Comparison of ENCODE assay signal across 2 cellular contexts in the genomic region with DNA sequence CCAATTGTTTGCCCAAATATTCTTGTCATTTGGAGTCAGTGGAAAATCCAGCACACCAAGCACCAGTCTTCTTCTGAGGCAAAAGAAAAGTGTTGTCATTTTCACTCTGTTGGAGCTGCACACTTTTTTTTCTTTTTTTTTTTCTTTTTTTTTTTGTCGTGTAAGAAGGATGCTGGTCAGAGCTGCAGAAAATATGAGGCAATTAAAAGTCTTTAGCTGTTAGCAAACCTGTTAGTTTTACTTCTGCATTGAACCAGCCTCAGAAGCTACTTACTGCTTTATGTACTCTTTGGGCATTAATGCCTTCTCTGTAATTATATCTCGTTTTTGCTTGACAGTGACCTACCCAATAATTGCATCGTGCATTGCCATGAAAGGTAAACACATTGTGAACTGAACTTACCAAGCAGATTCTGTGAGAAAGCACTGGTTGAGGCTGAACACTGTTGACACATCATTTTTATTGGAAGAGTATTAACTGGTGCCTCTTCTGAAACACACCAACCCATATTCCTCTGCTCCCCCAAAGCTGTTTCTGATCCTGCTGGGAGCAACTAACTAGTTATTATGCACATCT.
TF ChIP-seq lines count a peak whose summit lies in the region.

No MANE protein-coding gene starts in this region.

TF ChIP-seq in WTC11, 78 proteins besides CTCF, POLR2A, EP300 and RAD21 (continued from another document):
- TF ChIP-seq, protein P1, sequence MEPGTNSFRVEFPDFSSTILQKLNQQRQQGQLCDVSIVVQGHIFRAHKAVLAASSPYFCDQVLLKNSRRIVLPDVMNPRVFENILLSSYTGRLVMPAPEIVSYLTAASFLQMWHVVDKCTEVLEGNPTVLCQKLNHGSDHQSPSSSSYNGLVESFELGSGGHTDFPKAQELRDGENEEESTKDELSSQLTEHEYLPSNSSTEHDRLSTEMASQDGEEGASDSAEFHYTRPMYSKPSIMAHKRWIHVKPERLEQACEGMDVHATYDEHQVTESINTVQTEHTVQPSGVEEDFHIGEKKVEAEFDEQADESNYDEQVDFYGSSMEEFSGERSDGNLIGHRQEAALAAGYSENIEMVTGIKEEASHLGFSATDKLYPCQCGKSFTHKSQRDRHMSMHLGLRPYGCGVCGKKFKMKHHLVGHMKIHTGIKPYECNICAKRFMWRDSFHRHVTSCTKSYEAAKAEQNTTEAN (CRISPR knock-in tag; IDR thresholded peaks at IDR 0.05), result no peak
- TF ChIP-seq MXD4 (CRISPR knock-in tag; IDR thresholded peaks at IDR 0.05; ENCODE audit: borderline replicate concordance), result no peak
- TF ChIP-seq, protein P2, sequence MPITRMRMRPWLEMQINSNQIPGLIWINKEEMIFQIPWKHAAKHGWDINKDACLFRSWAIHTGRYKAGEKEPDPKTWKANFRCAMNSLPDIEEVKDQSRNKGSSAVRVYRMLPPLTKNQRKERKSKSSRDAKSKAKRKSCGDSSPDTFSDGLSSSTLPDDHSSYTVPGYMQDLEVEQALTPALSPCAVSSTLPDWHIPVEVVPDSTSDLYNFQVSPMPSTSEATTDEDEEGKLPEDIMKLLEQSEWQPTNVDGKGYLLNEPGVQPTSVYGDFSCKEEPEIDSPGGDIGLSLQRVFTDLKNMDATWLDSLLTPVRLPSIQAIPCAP (CRISPR knock-in tag; IDR thresholded peaks at IDR 0.05), result no peak

TF ChIP-seq in GM23338, 12 proteins besides CTCF, POLR2A, EP300 and RAD21 (continued from another document):
- TF ChIP-seq, protein P3, sequence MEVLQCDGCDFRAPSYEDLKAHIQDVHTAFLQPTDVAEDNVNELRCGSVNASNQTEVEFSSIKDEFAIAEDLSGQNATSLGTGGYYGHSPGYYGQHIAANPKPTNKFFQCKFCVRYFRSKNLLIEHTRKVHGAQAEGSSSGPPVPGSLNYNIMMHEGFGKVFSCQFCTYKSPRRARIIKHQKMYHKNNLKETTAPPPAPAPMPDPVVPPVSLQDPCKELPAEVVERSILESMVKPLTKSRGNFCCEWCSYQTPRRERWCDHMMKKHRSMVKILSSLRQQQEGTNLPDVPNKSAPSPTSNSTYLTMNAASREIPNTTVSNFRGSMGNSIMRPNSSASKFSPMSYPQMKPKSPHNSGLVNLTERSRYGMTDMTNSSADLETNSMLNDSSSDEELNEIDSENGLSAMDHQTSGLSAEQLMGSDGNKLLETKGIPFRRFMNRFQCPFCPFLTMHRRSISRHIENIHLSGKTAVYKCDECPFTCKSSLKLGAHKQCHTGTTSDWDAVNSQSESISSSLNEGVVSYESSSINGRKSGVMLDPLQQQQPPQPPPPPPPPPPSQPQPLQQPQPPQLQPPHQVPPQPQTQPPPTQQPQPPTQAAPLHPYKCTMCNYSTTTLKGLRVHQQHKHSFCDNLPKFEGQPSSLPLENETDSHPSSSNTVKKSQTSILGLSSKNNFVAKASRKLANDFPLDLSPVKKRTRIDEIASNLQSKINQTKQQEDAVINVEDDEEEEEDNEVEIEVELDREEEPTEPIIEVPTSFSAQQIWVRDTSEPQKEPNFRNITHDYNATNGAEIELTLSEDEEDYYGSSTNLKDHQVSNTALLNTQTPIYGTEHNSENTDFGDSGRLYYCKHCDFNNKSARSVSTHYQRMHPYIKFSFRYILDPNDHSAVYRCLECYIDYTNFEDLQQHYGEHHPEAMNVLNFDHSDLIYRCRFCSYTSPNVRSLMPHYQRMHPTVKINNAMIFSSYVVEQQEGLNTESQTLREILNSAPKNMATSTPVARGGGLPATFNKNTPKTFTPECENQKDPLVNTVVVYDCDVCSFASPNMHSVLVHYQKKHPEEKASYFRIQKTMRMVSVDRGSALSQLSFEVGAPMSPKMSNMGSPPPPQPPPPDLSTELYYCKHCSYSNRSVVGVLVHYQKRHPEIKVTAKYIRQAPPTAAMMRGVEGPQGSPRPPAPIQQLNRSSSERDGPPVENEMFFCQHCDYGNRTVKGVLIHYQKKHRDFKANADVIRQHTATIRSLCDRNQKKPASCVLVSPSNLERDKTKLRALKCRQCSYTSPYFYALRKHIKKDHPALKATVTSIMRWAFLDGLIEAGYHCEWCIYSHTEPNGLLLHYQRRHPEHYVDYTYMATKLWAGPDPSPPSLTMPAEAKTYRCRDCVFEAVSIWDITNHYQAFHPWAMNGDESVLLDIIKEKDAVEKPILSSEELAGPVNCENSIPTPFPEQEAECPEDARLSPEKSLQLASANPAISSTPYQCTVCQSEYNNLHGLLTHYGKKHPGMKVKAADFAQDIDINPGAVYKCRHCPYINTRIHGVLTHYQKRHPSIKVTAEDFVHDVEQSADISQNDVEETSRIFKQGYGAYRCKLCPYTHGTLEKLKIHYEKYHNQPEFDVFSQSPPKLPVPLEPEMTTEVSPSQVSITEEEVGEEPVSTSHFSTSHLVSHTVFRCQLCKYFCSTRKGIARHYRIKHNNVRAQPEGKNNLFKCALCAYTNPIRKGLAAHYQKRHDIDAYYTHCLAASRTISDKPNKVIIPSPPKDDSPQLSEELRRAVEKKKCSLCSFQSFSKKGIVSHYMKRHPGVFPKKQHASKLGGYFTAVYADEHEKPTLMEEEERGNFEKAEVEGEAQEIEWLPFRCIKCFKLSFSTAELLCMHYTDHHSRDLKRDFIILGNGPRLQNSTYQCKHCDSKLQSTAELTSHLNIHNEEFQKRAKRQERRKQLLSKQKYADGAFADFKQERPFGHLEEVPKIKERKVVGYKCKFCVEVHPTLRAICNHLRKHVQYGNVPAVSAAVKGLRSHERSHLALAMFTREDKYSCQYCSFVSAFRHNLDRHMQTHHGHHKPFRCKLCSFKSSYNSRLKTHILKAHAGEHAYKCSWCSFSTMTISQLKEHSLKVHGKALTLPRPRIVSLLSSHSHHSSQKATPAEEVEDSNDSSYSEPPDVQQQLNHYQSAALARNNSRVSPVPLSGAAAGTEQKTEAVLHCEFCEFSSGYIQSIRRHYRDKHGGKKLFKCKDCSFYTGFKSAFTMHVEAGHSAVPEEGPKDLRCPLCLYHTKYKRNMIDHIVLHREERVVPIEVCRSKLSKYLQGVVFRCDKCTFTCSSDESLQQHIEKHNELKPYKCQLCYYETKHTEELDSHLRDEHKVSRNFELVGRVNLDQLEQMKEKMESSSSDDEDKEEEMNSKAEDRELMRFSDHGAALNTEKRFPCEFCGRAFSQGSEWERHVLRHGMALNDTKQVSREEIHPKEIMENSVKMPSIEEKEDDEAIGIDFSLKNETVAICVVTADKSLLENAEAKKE (CRISPR knock-in tag; IDR thresholded peaks at IDR 0.05), result no peak
- no peak for TF ChIP-seq ZNF331 (CRISPR knock-in tag; IDR thresholded peaks at IDR 0.05; ENCODE audit: low read depth)
